Comparison of ENCODE assay signal across 10 cellular contexts in genomic region chr2:139609109-139609508, GRCh38.
"Had no signal": no experiment of that assay in that cellular context is flagged by ENCODE, and none has a peak within 500 bp of the region (broad histone marks: within the 10 kb centered on the region; RNA-seq: fewer than 3 reads in every experiment).

No MANE protein-coding gene starts in this region.

- H2AFZ ChIP-seq: GM23248, GM23338 had no signal

- FAIRE-seq: H1, H54 had no signal

- H3K4me3 Mint-ChIP-seq: GM23338, H9, HFFc6 had no signal

- H3K9me3 Mint-ChIP-seq: GM23338, H9 had no signal

- H3K9me3 ChIP-seq: HAP-1 had no signal

- ATAC-seq: GM23338, HCT116 had no signal

- DNase-seq: GM23248, H7, H9, HCEC 1CT, HFFc6 had no signal

- H3K36me3 ChIP-seq: HAP-1 had no signal

- H3K9ac ChIP-seq: GM23248 had no signal

- H3K4me2 ChIP-seq: GM23338 had no signal

- H3K4me1 ChIP-seq: HAP-1 had no signal

- H3K27ac Mint-ChIP-seq: HFFc6 had no signal

- H3K4me3 ChIP-seq: GM23248, GM23338, HAP-1 had no signal

- H3K27ac ChIP-seq: GM23248 had no signal
